Comparison of ENCODE assay signal across 9 cellular contexts in genomic region chr1:26724118-26724517, GRCh38. TPM values are rescaled to one million over a fixed set of nuclear protein-coding genes. Genes with fewer than 3 reads are reported as not detected.
A peak's percentile ranks its signal among the peaks of the same experiment; 100 is the strongest.
DNase-seq lines count a peak whose midpoint lies in the region; ATAC-seq and TF ChIP-seq lines count a peak whose summit lies in the region.
"Had no signal": no experiment of that assay in that cellular context is flagged by ENCODE, and none has a peak within 500 bp of the region (broad histone marks: within the 10 kb centered on the region; RNA-seq: fewer than 3 reads in every experiment).

No MANE protein-coding gene starts in this region.

- no peak for TF ChIP-seq CTCF in CD4-positive, alpha-beta T cell (IDR thresholded peaks at IDR 0.05)
- TF ChIP-seq CTCF in osteoblast (IDR thresholded peaks at IDR 0.05; ENCODE audit: extremely low read depth, low read depth, low read length), result no peak

- no peaks in the 10 kb centered on the region for H3K9me3 ChIP-seq in CD4-positive, alpha-beta T cell (ENCODE audit: control insufficient read depth, low read length)
- no peaks in the 10 kb centered on the region for H3K9me3 ChIP-seq in SJCRH30 (replicated peaks)
- H3K9me3 ChIP-seq in osteoblast (ENCODE audit: low read depth, low read length), result no peaks in the 10 kb centered on the region

- H3K4me3 ChIP-seq in SJCRH30 (peak overlapping the region; percentile 17), osteoblast (ENCODE audit: insufficient read depth, low read length) (no peak overlapping the region)

- ATAC-seq in CD4-positive, alpha-beta T cell (ENCODE audit: poor library complexity), result no peak
- ATAC-seq in HG03469 (IDR thresholded peaks at IDR 0.05; ENCODE audit: unreplicated experiment) (no peak), GM19351 (IDR thresholded peaks at IDR 0.05; ENCODE audit: unreplicated experiment) (no peak)

- H3K27me3 ChIP-seq in CD4-positive, alpha-beta T cell (ENCODE audit: control insufficient read depth, insufficient read depth, low read length), result no peaks in the 10 kb centered on the region
- H3K27me3 ChIP-seq in SJCRH30 (no peaks in the 10 kb centered on the region), osteoblast (ENCODE audit: insufficient read depth, low read length) (no peaks in the 10 kb centered on the region)

- H3K36me3 Mint-ChIP-seq in CD4-positive, alpha-beta T cell (ENCODE audit: low read depth), result peaks cover 24% of the 10 kb centered on the region

- no peak overlapping the region for H2AFZ ChIP-seq in osteoblast (ENCODE audit: low read length)

- H3K9me3 Mint-ChIP-seq in CD4-positive, alpha-beta T cell, result no peaks in the 10 kb centered on the region
- H3K9me3 Mint-ChIP-seq: activated naive CD8-positive, alpha-beta T cell treated with anti-CD3 and anti-CD28 coated beads, Interleukin-2, amount 10 ng/mL, durations not matched to agents 7 days and 5 days had no signal

- no peak for DNase-seq in CD4-positive, alpha-beta T cell
- DNase-seq in SJCRH30, result no peak
- DNase-seq in epithelial cell of prostate (ENCODE audit: low read depth, low spot score), result no peak
- DNase-seq in osteoblast (ENCODE audit: insufficient read length, low spot score, missing footprints), result no peak
- no peak for DNase-seq in NCI-H1417 treated with DMSO at 0.1 percent for 48 hours (lab: John Stamatoyannopoulos, UW)
- no peak for DNase-seq in DMS153 (lab: John Stamatoyannopoulos, UW)

- H3K4me1 ChIP-seq in SJCRH30 (peaks cover 47% of the 10 kb centered on the region), osteoblast (ENCODE audit: insufficient read depth, low read length) (peaks cover 46% of the 10 kb centered on the region)

- H3K27ac ChIP-seq in CD4-positive, alpha-beta T cell (ENCODE audit: low read depth, low read length), result peak overlapping the region; percentile 62
- peak overlapping the region; percentile 96 for H3K27ac ChIP-seq in SJCRH30
- H3K27ac ChIP-seq in epithelial cell of prostate, result peak overlapping the region; percentile 44
- peak overlapping the region; percentile 53 for H3K27ac ChIP-seq in osteoblast (ENCODE audit: low read depth, low read length)

- H3K4me3 Mint-ChIP-seq in CD4-positive, alpha-beta T cell, result peak overlapping the region; percentile 46

- no peaks in the 10 kb centered on the region for H3K27me3 Mint-ChIP-seq in CD4-positive, alpha-beta T cell
- H3K27me3 Mint-ChIP-seq: activated naive CD8-positive, alpha-beta T cell treated with anti-CD3 and anti-CD28 coated beads, Interleukin-2, amount 10 ng/mL, durations not matched to agents 7 days and 5 days had no signal

- peaks cover 95% of the 10 kb centered on the region for H4K20me1 ChIP-seq in osteoblast (ENCODE audit: insufficient read depth, low read length)

- H3K79me2 ChIP-seq in osteoblast (ENCODE audit: insufficient read depth, low read length), result peaks cover 98% of the 10 kb centered on the region

- H3K4me2 ChIP-seq in osteoblast (ENCODE audit: insufficient read depth, low read length), result no peak overlapping the region

- H3K4me1 Mint-ChIP-seq in CD4-positive, alpha-beta T cell (ENCODE audit: low read depth), result peaks cover 91% of the 10 kb centered on the region

- H3K36me3 ChIP-seq in SJCRH30 (peaks cover 3% of the 10 kb centered on the region), osteoblast (ENCODE audit: insufficient read depth, low read length) (peaks cover 5% of the 10 kb centered on the region)

- peak overlapping the region; percentile 85 for H3K27ac Mint-ChIP-seq in CD4-positive, alpha-beta T cell
- H3K27ac Mint-ChIP-seq: activated naive CD8-positive, alpha-beta T cell treated with anti-CD3 and anti-CD28 coated beads, Interleukin-2, amount 10 ng/mL, durations not matched to agents 7 days and 5 days had no signal

- intact Hi-C loops in CD4-positive, alpha-beta T cell (cut with DNase I, micrococcal nuclease), result loop anchor here in 1 of 2 experiments (2.0 to 10.0 kb wide), 2 partner anchors 15 to 61 kb away; partner anchors contain the start of gene PIGV

- CTCF ChIA-PET in CD4-positive, alpha-beta T cell (lab: Charles Lee), result interaction anchor here (1.0 to 1.9 kb wide), 9 partner anchors 9 to 64 kb away, joined by 3 to 6 read pairs (median 4); partner anchors contain the start of gene PIGV

- POLR2A ChIA-PET in CD4-positive, alpha-beta T cell (lab: Charles Lee), result interaction anchor here (0.8 to 3.5 kb wide), 10 partner anchors 15 to 122 kb away, joined by 3 to 21 read pairs (median 7); partner anchors contain the start of genes ARID1A and PIGV

RNA-seq across cellular contexts. Expression of gene ARID1A, which starts 28.3 kb away (rescaled TPM):
- total RNA-seq in CD4-positive, alpha-beta T cell, result 100 to 1,000 TPM; 102 to 103 TPM
- total RNA-seq in SJCRH30 (2014; rRNA removed; shearing (Covaris generic)), result 57.3 and 57.9 TPM in 2 replicates
- 22.8 and 23.6 TPM in 2 replicates for total RNA-seq in osteoblast

Comparison
In these comparisons a context has a peak if more than half of its experiments do, and no peak if none do; other contexts are left out.
1. H3K27ac ChIP-seq: peak in every context shown above with its lines; median percentile 96 in SJCRH30; 62 in CD4-positive, alpha-beta T cell; 53 in osteoblast; 44 in epithelial cell of prostate.